ENCODE assay signal across 20 cellular contexts in genomic region chr11:68816251-68816776, GRCh38. TPM values are rescaled to one million over a fixed set of nuclear protein-coding genes. Genes with fewer than 3 reads are reported as not detected.
DNase-seq lines count a peak whose midpoint lies in the region; ATAC-seq lines count a peak whose summit lies in the region.
"Had no signal": no experiment of that assay in that cellular context is flagged by ENCODE, and none has a peak within 500 bp of the region (broad histone marks: within the 10 kb centered on the region; RNA-seq: fewer than 3 reads in every experiment).

No MANE protein-coding gene starts in this region.

- H3K18ac ChIP-seq in trophoblast cell (ENCODE audit: low read length): no peak overlapping the region

- peaks cover 16% of the 10 kb centered on the region for H3K4me1 Mint-ChIP-seq in activated CD8-positive, alpha-beta memory T cell treated with anti-CD3 and anti-CD28 coated beads, Interleukin-2, amount 10 ng/mL, durations not matched to agents 7 days and 5 days
- peaks cover 18% of the 10 kb centered on the region for H3K4me1 Mint-ChIP-seq in activated CD4-positive, alpha-beta memory T cell treated with anti-CD3 and anti-CD28 coated beads, Interleukin-2, amount 10 ng/mL, durations not matched to agents 7 days and 5 days
- peaks cover 26 to 27% of the 10 kb centered on the region in 2 donors for H3K4me1 Mint-ChIP-seq in effector memory CD8-positive, alpha-beta T cell (ENCODE audit: low read depth in 2 of 2)

- H3K9me3 ChIP-seq in trophoblast cell (ENCODE audit: insufficient read depth, low read depth, low read length): peaks cover 2% of the 10 kb centered on the region
- H3K9me3 ChIP-seq: esophagus squamous epithelium, gastroesophageal sphincter, right lobe of liver, thyroid gland had no signal

- no peak overlapping the region for H4K12ac ChIP-seq in trophoblast cell (ENCODE audit: low read depth, low read length)

- H3K4me2 ChIP-seq in trophoblast cell (ENCODE audit: low read length): no peak overlapping the region

- no peak overlapping the region for H4K8ac ChIP-seq in trophoblast cell (ENCODE audit: low read depth, low read length)

- H2AFZ ChIP-seq in trophoblast cell (ENCODE audit: insufficient read depth, low read length, poor library complexity): no peak overlapping the region
- H2AFZ ChIP-seq: parathyroid adenoma had no signal

- H3K79me2 ChIP-seq in trophoblast cell (ENCODE audit: control insufficient read depth, insufficient read depth, low read length, poor library complexity): no peaks in the 10 kb centered on the region

- no peak overlapping the region for H2AK5ac ChIP-seq in trophoblast cell (ENCODE audit: low read length)

- no CpG with 5 or more reads among the region's 22 CpGs for WGBS in trophoblast cell (ENCODE audit: extremely low coverage, insufficient coverage, insufficient read length)

- H2BK5ac ChIP-seq in trophoblast cell (ENCODE audit: low read depth, low read length, poor library complexity): no peak overlapping the region

- H2BK120ac ChIP-seq in trophoblast cell (ENCODE audit: insufficient read depth, low read length, poor library complexity): no peak overlapping the region

- no peaks in the 10 kb centered on the region for H3K27me3 Mint-ChIP-seq in activated CD8-positive, alpha-beta memory T cell treated with anti-CD3 and anti-CD28 coated beads, Interleukin-2, amount 10 ng/mL, durations not matched to agents 7 days and 5 days
- no peaks in the 10 kb centered on the region for H3K27me3 Mint-ChIP-seq in activated CD4-positive, alpha-beta memory T cell treated with anti-CD3 and anti-CD28 coated beads, Interleukin-2, amount 10 ng/mL, durations not matched to agents 7 days and 5 days
- no peaks in the 10 kb centered on the region for H3K27me3 Mint-ChIP-seq in effector memory CD8-positive, alpha-beta T cell

- H3K9ac ChIP-seq in trophoblast cell (ENCODE audit: low read length): peak overlapping the region; percentile 19
- H3K9ac ChIP-seq: parathyroid adenoma had no signal

- H3K4me3 Mint-ChIP-seq in activated CD8-positive, alpha-beta memory T cell treated with anti-CD3 and anti-CD28 coated beads, Interleukin-2, amount 10 ng/mL, durations not matched to agents 7 days and 5 days: no peak overlapping the region
- no peak overlapping the region for H3K4me3 Mint-ChIP-seq in activated CD4-positive, alpha-beta memory T cell treated with anti-CD3 and anti-CD28 coated beads, Interleukin-2, amount 10 ng/mL, durations not matched to agents 7 days and 5 days
- peak overlapping the region in 1 of 2 donors; percentile 17 for H3K4me3 Mint-ChIP-seq in effector memory CD8-positive, alpha-beta T cell

- H3K27me3 ChIP-seq in trophoblast cell (ENCODE audit: insufficient read depth, low read length): no peaks in the 10 kb centered on the region
- H3K27me3 ChIP-seq: esophagus squamous epithelium, gastroesophageal sphincter, right lobe of liver, thyroid gland had no signal

- POLR2A ChIA-PET in activated CD4-positive, alpha-beta memory T cell treated with anti-CD3 and anti-CD28 coated beads, Interleukin-2, amount 10 ng/mL, durations not matched to agents 7 days and 5 days (lab: Charles Lee): no interaction called here

- no peak overlapping the region for H3K23ac ChIP-seq in trophoblast cell (ENCODE audit: low read length)

- DNase-seq in activated CD8-positive, alpha-beta memory T cell treated with anti-CD3 and anti-CD28 coated beads, Interleukin-2, amount 10 ng/mL, durations not matched to agents 7 days and 5 days: no peak
- no peak for DNase-seq in activated CD8-positive, alpha-beta memory T cell treated with anti-CD3 and anti-CD28 coated beads, Interleukin-2, amount 50 U/mL, for 48 hours
- no peak for DNase-seq in activated CD4-positive, alpha-beta memory T cell treated with anti-CD3 and anti-CD28 coated beads, Interleukin-2, amount 10 ng/mL, durations not matched to agents 7 days and 5 days
- no peak for DNase-seq in effector memory CD8-positive, alpha-beta T cell
- DNase-seq in trophoblast cell (no peak), RPMI8226 (no peak), KG1 (lab: John Stamatoyannopoulos, UW) (no peak)
- DNase-seq: C1 segment of cervical spinal cord; effector memory CD4-positive, alpha-beta T cell; esophagus squamous epithelium; NCI-H1694 treated with DMSO at 0.1 percent for 48 hours; NCI-H774; right lobe of liver; Right ventricle myocardium superior; thyroid gland had no signal

- ATAC-seq in activated CD8-positive, alpha-beta memory T cell treated with anti-CD3 and anti-CD28 coated beads, Interleukin-2, amount 10 ng/mL, durations not matched to agents 7 days and 5 days: no peak
- ATAC-seq in effector memory CD8-positive, alpha-beta T cell (replicated peaks): no peak
- no peak for ATAC-seq in GM18517 (IDR thresholded peaks at IDR 0.05; ENCODE audit: unreplicated experiment)
- ATAC-seq: gastroesophageal sphincter had no signal

- H3K9me3 Mint-ChIP-seq in activated CD8-positive, alpha-beta memory T cell treated with anti-CD3 and anti-CD28 coated beads, Interleukin-2, amount 10 ng/mL, durations not matched to agents 7 days and 5 days (ENCODE audit: low read depth): no peaks in the 10 kb centered on the region
- no peaks in the 10 kb centered on the region for H3K9me3 Mint-ChIP-seq in activated CD4-positive, alpha-beta memory T cell treated with anti-CD3 and anti-CD28 coated beads, Interleukin-2, amount 10 ng/mL, durations not matched to agents 7 days and 5 days
- H3K9me3 Mint-ChIP-seq in effector memory CD8-positive, alpha-beta T cell: no peaks in the 10 kb centered on the region

- H3K14ac ChIP-seq in trophoblast cell (ENCODE audit: low read length): no peak overlapping the region

- H3K4me3 ChIP-seq in trophoblast cell (ENCODE audit: low read depth, low read length): no peak overlapping the region
- H3K4me3 ChIP-seq: esophagus squamous epithelium, gastroesophageal sphincter, lung, right lobe of liver, thyroid gland had no signal

- H3K79me1 ChIP-seq in trophoblast cell (ENCODE audit: low read length): no peaks in the 10 kb centered on the region

- H3K27ac Mint-ChIP-seq in activated CD8-positive, alpha-beta memory T cell treated with anti-CD3 and anti-CD28 coated beads, Interleukin-2, amount 10 ng/mL, durations not matched to agents 7 days and 5 days: peak overlapping the region; percentile 41
- H3K27ac Mint-ChIP-seq in activated CD4-positive, alpha-beta memory T cell treated with anti-CD3 and anti-CD28 coated beads, Interleukin-2, amount 10 ng/mL, durations not matched to agents 7 days and 5 days: peak overlapping the region; percentile 52
- peak overlapping the region; percentile 89 to 95 for H3K27ac Mint-ChIP-seq in effector memory CD8-positive, alpha-beta T cell

- H2BK12ac ChIP-seq in trophoblast cell (ENCODE audit: low read length): no peak overlapping the region

- H4K91ac ChIP-seq in trophoblast cell (ENCODE audit: low read depth, low read length): no peak overlapping the region

- no peak overlapping the region for H3K27ac ChIP-seq in trophoblast cell (ENCODE audit: low read depth, low read length)
- H3K27ac ChIP-seq: gastroesophageal sphincter, HL-60, right lobe of liver, thyroid gland had no signal

- CTCF ChIA-PET in activated CD8-positive, alpha-beta memory T cell treated with anti-CD3 and anti-CD28 coated beads, Interleukin-2, amount 10 ng/mL, durations not matched to agents 7 days and 5 days (lab: Charles Lee): no interaction called here
- CTCF ChIA-PET in activated CD4-positive, alpha-beta memory T cell treated with anti-CD3 and anti-CD28 coated beads, Interleukin-2, amount 10 ng/mL, durations not matched to agents 7 days and 5 days (lab: Charles Lee): no interaction called here

- peaks cover 8% of the 10 kb centered on the region for H3K36me3 Mint-ChIP-seq in activated CD8-positive, alpha-beta memory T cell treated with anti-CD3 and anti-CD28 coated beads, Interleukin-2, amount 10 ng/mL, durations not matched to agents 7 days and 5 days
- H3K36me3 Mint-ChIP-seq in activated CD4-positive, alpha-beta memory T cell treated with anti-CD3 and anti-CD28 coated beads, Interleukin-2, amount 10 ng/mL, durations not matched to agents 7 days and 5 days (ENCODE audit: low read depth): peaks cover 22% of the 10 kb centered on the region
- H3K36me3 Mint-ChIP-seq in effector memory CD8-positive, alpha-beta T cell (ENCODE audit: insufficient read depth): peaks cover 47% of the 10 kb centered on the region

- H3K4me1 ChIP-seq in trophoblast cell (ENCODE audit: control insufficient read depth in 1 of 2, insufficient read depth in 2 of 2, low read length in 2 of 2): no peaks in the 10 kb centered on the region
- H3K4me1 ChIP-seq: thyroid gland had no signal

- H3K4ac ChIP-seq in trophoblast cell (ENCODE audit: low read depth, low read length): no peak overlapping the region

- no peaks in the 10 kb centered on the region for H3K36me3 ChIP-seq in trophoblast cell (ENCODE audit: control insufficient read depth in 1 of 2, insufficient read depth in 2 of 2, low read length in 2 of 2)

RNA-seq across cellular contexts. Expression of gene CPT1A, which starts 25.4 kb away (rescaled TPM):
- total RNA-seq in activated CD8-positive, alpha-beta memory T cell treated with anti-CD3 and anti-CD28 coated beads, Interleukin-2, amount 10 ng/mL, durations not matched to agents 7 days and 5 days: 10 to 100 TPM; 36.4 to 46.1 TPM
- 10 to 100 TPM; 50.2 to 51.1 TPM for total RNA-seq in activated CD4-positive, alpha-beta memory T cell treated with anti-CD3 and anti-CD28 coated beads, Interleukin-2, amount 10 ng/mL, durations not matched to agents 7 days and 5 days
- polyA plus RNA-seq in trophoblast cell (2013): 0.17 and 0.21 TPM in 2 replicates

Comparison
In these comparisons a context has a peak if more than half of its experiments do, and no peak if none do; other contexts are left out.
1. H3K27ac Mint-ChIP-seq: peak in every context shown above with its lines; median percentile 92 in effector memory CD8-positive, alpha-beta T cell; 52 in activated CD4-positive, alpha-beta memory T cell treated with anti-CD3 and anti-CD28 coated beads, Interleukin-2, amount 10 ng/mL, durations not matched to agents 7 days and 5 days; 41 in activated CD8-positive, alpha-beta memory T cell treated with anti-CD3 and anti-CD28 coated beads, Interleukin-2, amount 10 ng/mL, durations not matched to agents 7 days and 5 days.